Comparison of ENCODE assay signal across 8 cellular contexts in the genomic region with DNA sequence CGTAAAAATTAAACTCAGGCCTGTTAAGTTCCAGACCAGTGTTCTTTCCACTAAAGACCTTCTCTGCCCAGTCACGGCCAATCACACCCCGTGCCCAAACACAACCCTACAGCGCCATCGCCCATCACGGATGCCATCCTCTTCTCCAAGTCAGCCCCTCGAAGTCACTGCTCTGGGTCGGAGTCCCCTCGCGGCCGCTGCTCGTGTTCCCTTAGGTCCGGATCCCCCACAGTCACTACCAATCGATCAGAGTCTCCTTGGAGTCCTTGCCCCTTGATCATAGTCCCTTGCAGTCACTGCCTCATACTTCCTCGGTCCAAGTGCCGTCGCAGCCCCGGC. TPM values are rescaled to one million over a fixed set of nuclear protein-coding genes. Genes with fewer than 3 reads are reported as not detected.
DNase-seq lines count a peak whose midpoint lies in the region; ATAC-seq and TF ChIP-seq lines count a peak whose summit lies in the region.

No MANE protein-coding gene starts in this region.

- peak overlapping the region; percentile 94 for H2AFZ ChIP-seq in neural progenitor cell (replicated peaks)

- peak overlapping the region; percentile 100 for H3K4me3 ChIP-seq in fibroblast of mammary gland (ENCODE audit: control insufficient read depth, low read depth, low read length)
- H3K4me3 ChIP-seq in neural progenitor cell = peak overlapping the region; percentile 77

- peak overlapping the region; percentile 98 for H3K4me3 Mint-ChIP-seq in activated CD4-positive, alpha-beta T cell treated with anti-CD3 and anti-CD28 coated beads for 36 hours
- H3K4me3 Mint-ChIP-seq in activated CD4-positive, alpha-beta memory T cell treated with anti-CD3 and anti-CD28 coated beads for 36 hours = peak overlapping the region; percentile 100
- H3K4me3 Mint-ChIP-seq in neural progenitor cell = peak overlapping the region; percentile 99

- no peaks in the 10 kb centered on the region for H3K36me3 ChIP-seq in neural progenitor cell

- H3K27ac ChIP-seq in neural progenitor cell = no peak overlapping the region

- peak; percentile 48 for DNase-seq in activated CD4-positive, alpha-beta T cell treated with anti-CD3 and anti-CD28 coated beads for 36 hours
- DNase-seq in activated CD4-positive, alpha-beta T cell treated with anti-CD3 and anti-CD28 coated beads, Interleukin-2, amount 50 U/mL, for 4 hours = no peak
- peak; percentile 15 for DNase-seq in HS-5 (ENCODE audit: low read depth)
- DNase-seq in activated CD4-positive, alpha-beta memory T cell treated with anti-CD3 and anti-CD28 coated beads for 36 hours = peak; percentile 49
- DNase-seq in fibroblast of mammary gland (ENCODE audit: low read depth) = peak; percentile 23
- DNase-seq in neural progenitor cell (ENCODE audit: low spot score) = no peak
- no peak for DNase-seq in NCI-H524 (lab: John Stamatoyannopoulos, UW)
- DNase-seq in NOMO-1 treated with DMSO at 0.1 percent for 48 hours (lab: John Stamatoyannopoulos, UW; ENCODE audit: unreplicated experiment) = no peak

- H3K9me3 ChIP-seq in neural progenitor cell (ENCODE audit: low read depth) = no peaks in the 10 kb centered on the region

- H3K4me1 Mint-ChIP-seq in activated CD4-positive, alpha-beta T cell treated with anti-CD3 and anti-CD28 coated beads for 36 hours = peaks cover 36% of the 10 kb centered on the region
- H3K4me1 Mint-ChIP-seq in activated CD4-positive, alpha-beta memory T cell treated with anti-CD3 and anti-CD28 coated beads for 36 hours (ENCODE audit: low read depth) = peaks cover 42% of the 10 kb centered on the region
- H3K4me1 Mint-ChIP-seq in neural progenitor cell = peaks cover 18% of the 10 kb centered on the region

- peaks cover 11% of the 10 kb centered on the region for H3K36me3 Mint-ChIP-seq in activated CD4-positive, alpha-beta T cell treated with anti-CD3 and anti-CD28 coated beads for 36 hours (ENCODE audit: low read depth)
- peaks cover 8% of the 10 kb centered on the region for H3K36me3 Mint-ChIP-seq in activated CD4-positive, alpha-beta memory T cell treated with anti-CD3 and anti-CD28 coated beads for 36 hours
- peaks cover 4% of the 10 kb centered on the region for H3K36me3 Mint-ChIP-seq in neural progenitor cell

- no peaks in the 10 kb centered on the region for H3K9me3 Mint-ChIP-seq in activated CD4-positive, alpha-beta T cell treated with anti-CD3 and anti-CD28 coated beads for 36 hours (ENCODE audit: low read depth)
- H3K9me3 Mint-ChIP-seq in activated CD4-positive, alpha-beta memory T cell treated with anti-CD3 and anti-CD28 coated beads for 36 hours = no peaks in the 10 kb centered on the region
- no peaks in the 10 kb centered on the region for H3K9me3 Mint-ChIP-seq in neural progenitor cell

- no peaks in the 10 kb centered on the region for H3K27me3 ChIP-seq in neural progenitor cell

- CTCF ChIA-PET in activated CD4-positive, alpha-beta T cell treated with anti-CD3 and anti-CD28 coated beads for 36 hours (lab: Charles Lee) = no interaction called here
- CTCF ChIA-PET in activated CD4-positive, alpha-beta memory T cell treated with anti-CD3 and anti-CD28 coated beads for 36 hours (lab: Charles Lee) = no interaction called here

- no peaks in the 10 kb centered on the region for H4K20me1 ChIP-seq in neural progenitor cell (ENCODE audit: low read depth)

- H3K4me1 ChIP-seq in neural progenitor cell = peaks cover 6% of the 10 kb centered on the region

- H3K4me2 ChIP-seq in neural progenitor cell = peak overlapping the region; percentile 84

- peaks cover 32% of the 10 kb centered on the region for H3K79me2 ChIP-seq in neural progenitor cell (ENCODE audit: low read depth)

- peak overlapping the region; percentile 71 for H3K9ac ChIP-seq in neural progenitor cell

- peak; percentile 43 for ATAC-seq in activated CD4-positive, alpha-beta T cell treated with anti-CD3 and anti-CD28 coated beads for 36 hours

- intact Hi-C loops in activated CD4-positive, alpha-beta T cell treated with anti-CD3 and anti-CD28 coated beads for 36 hours (cut with DNase I, micrococcal nuclease) = loop anchor here (1.0 kb wide), 5 partner anchors 8 to 281 kb away; partner anchors contain the start of genes DYNLT2B (in 1 of the 2), FBXO45 (in 1 of the 2), UBXN7 (in 1 of the 2) and WDR53 (in 1 of the 2)
- intact Hi-C loops in activated CD4-positive, alpha-beta memory T cell treated with anti-CD3 and anti-CD28 coated beads for 36 hours (cut with micrococcal nuclease) = loop anchor here (1.0 kb wide), 4 partner anchors 8 to 216 kb away; partner anchors contain the start of gene RNF168

- TF ChIP-seq CTCF in fibroblast of mammary gland (conservative IDR thresholded peaks at IDR 0.05; ENCODE audit: control insufficient read depth, insufficient read depth, low read depth, low read length) (no peak), neural progenitor cell (IDR thresholded peaks at IDR 0.05) (no peak)

- no peaks in the 10 kb centered on the region for H3K27me3 Mint-ChIP-seq in activated CD4-positive, alpha-beta T cell treated with anti-CD3 and anti-CD28 coated beads for 36 hours
- H3K27me3 Mint-ChIP-seq in activated CD4-positive, alpha-beta memory T cell treated with anti-CD3 and anti-CD28 coated beads for 36 hours = no peaks in the 10 kb centered on the region
- peaks cover 5% of the 10 kb centered on the region for H3K27me3 Mint-ChIP-seq in neural progenitor cell (ENCODE audit: insufficient read depth, low read depth)

- POLR2A ChIA-PET in activated CD4-positive, alpha-beta T cell treated with anti-CD3 and anti-CD28 coated beads for 36 hours (lab: Charles Lee) = no interaction called here
- POLR2A ChIA-PET in activated CD4-positive, alpha-beta memory T cell treated with anti-CD3 and anti-CD28 coated beads for 36 hours (lab: Charles Lee) = interaction anchor here (1.5 kb wide), 1 partner anchor 216 kb away, joined by 3 read pairs; the partner anchor contains the start of gene RNF168

- peaks cover 23% of the 10 kb centered on the region for H3F3A ChIP-seq in neural progenitor cell (ENCODE audit: low read depth)

- H3K27ac Mint-ChIP-seq in activated CD4-positive, alpha-beta T cell treated with anti-CD3 and anti-CD28 coated beads for 36 hours = peak overlapping the region; percentile 97
- peak overlapping the region; percentile 98 for H3K27ac Mint-ChIP-seq in activated CD4-positive, alpha-beta memory T cell treated with anti-CD3 and anti-CD28 coated beads for 36 hours
- H3K27ac Mint-ChIP-seq in neural progenitor cell = peak overlapping the region; percentile 98

RNA-seq across cellular contexts. Expression of gene PCYT1A, which starts 0.5 kb away (rescaled TPM):
- total RNA-seq in activated CD4-positive, alpha-beta T cell treated with anti-CD3 and anti-CD28 coated beads for 36 hours = 10 to 100 TPM; 41.8 to 47.1 TPM
- 10 to 100 TPM; 46.8 to 48.6 TPM for total RNA-seq in activated CD4-positive, alpha-beta memory T cell treated with anti-CD3 and anti-CD28 coated beads for 36 hours
- 24.6 and 29.3 TPM in 2 replicates for total RNA-seq in neural progenitor cell (ENCODE audit: low replicate concordance)

RNA-seq across cellular contexts. Expression of gene DYNLT2B, which starts 31.0 kb away (rescaled TPM):
- 10 to 100 TPM in 1 of 2 experiments, 1 to 10 TPM in 1; 7.3 to 16.3 TPM for total RNA-seq in activated CD4-positive, alpha-beta T cell treated with anti-CD3 and anti-CD28 coated beads for 36 hours
- total RNA-seq in activated CD4-positive, alpha-beta memory T cell treated with anti-CD3 and anti-CD28 coated beads for 36 hours = 10 to 100 TPM; 15.8 to 17.1 TPM
- 29.9 and 44.8 TPM in 2 replicates for total RNA-seq in neural progenitor cell (ENCODE audit: low replicate concordance)

RNA-seq across cellular contexts. Expression of gene TM4SF19, which starts 51.2 kb away (rescaled TPM):
- not detected for total RNA-seq in activated CD4-positive, alpha-beta T cell treated with anti-CD3 and anti-CD28 coated beads for 36 hours
- total RNA-seq in activated CD4-positive, alpha-beta memory T cell treated with anti-CD3 and anti-CD28 coated beads for 36 hours = not detected
- total RNA-seq in neural progenitor cell (ENCODE audit: low replicate concordance) = not detected in 2 replicates

Comparison
In these comparisons a context has a peak if more than half of its experiments do, and no peak if none do; other contexts are left out.
1. DNase-seq: peak in activated CD4-positive, alpha-beta T cell treated with anti-CD3 and anti-CD28 coated beads for 36 hours (single experiment), HS-5 (single experiment), activated CD4-positive, alpha-beta memory T cell treated with anti-CD3 and anti-CD28 coated beads for 36 hours (single experiment) and fibroblast of mammary gland (single experiment); none in activated CD4-positive, alpha-beta T cell treated with anti-CD3 and anti-CD28 coated beads, Interleukin-2, amount 50 U/mL, for 4 hours (0 of 2), neural progenitor cell (single experiment), NCI-H524 (0 of 2) and NOMO-1 treated with DMSO at 0.1 percent for 48 hours (single experiment).
2. Peak in every context shown above with its lines, with median percentiles within 50 percentile points of each other: H3K27ac Mint-ChIP-seq and H3K4me3 Mint-ChIP-seq.